ENCODE assay signal across 27 cellular contexts in genomic region chr17:16187642-16188041, GRCh38.
"Had no signal": no experiment of that assay in that cellular context is flagged by ENCODE, and none has a peak within 500 bp of the region (broad histone marks: within the 10 kb centered on the region; RNA-seq: fewer than 3 reads in every experiment).

No MANE protein-coding gene starts in this region.

- H3K4me3 Mint-ChIP-seq: activated B cell treated with CpG ODN at 0.5 μM for 24 hours; activated CD4-positive, alpha-beta memory T cell treated with anti-CD3 and anti-CD28 coated beads, Interleukin-2, amount 10 ng/mL, durations not matched to agents 7 days and 5 days; activated naive CD4-positive, alpha-beta T cell treated with anti-CD3 and anti-CD28 coated beads for 36 hours; activated naive CD4-positive, alpha-beta T cell treated with anti-CD3 and anti-CD28 coated beads, Interleukin-2, amount 50 U/mL, for 24 hours; activated naive CD8-positive, alpha-beta T cell treated with anti-CD3 and anti-CD28 coated beads for 36 hours; activated naive CD8-positive, alpha-beta T cell treated with anti-CD3 and anti-CD28 coated beads, Interleukin-2, amount 50 U/mL, for 24 hours; activated T-cell treated with anti-CD3 and anti-CD28 coated beads, Interleukin-2, amount 50 U/mL, for 4 hours; T-helper 1 cell treated with Interleukin-12 subunit alpha and Interleukin-12 subunit beta and Interleukin-4 antibody, amounts not matched to agents 30 μg/mL and 1 μg/mL, for 36 hours; T-helper 2 cell treated with Interferon-gamma antibody and Interleukin-4, amounts not matched to agents 5 μg/mL and 100 μg/mL, for 36 hours had no signal

- H3K27me3 Mint-ChIP-seq: activated B cell treated with CpG ODN at 0.5 μM for 24 hours; activated CD4-positive, alpha-beta memory T cell treated with anti-CD3 and anti-CD28 coated beads, Interleukin-2, amount 10 ng/mL, durations not matched to agents 7 days and 5 days; activated naive CD4-positive, alpha-beta T cell treated with anti-CD3 and anti-CD28 coated beads, Interleukin-2, amount 50 U/mL, for 24 hours; activated naive CD8-positive, alpha-beta T cell treated with anti-CD3 and anti-CD28 coated beads for 36 hours; activated naive CD8-positive, alpha-beta T cell treated with anti-CD3 and anti-CD28 coated beads, Interleukin-2, amount 50 U/mL, for 24 hours had no signal

- ATAC-seq: activated CD4-positive, CD25-positive, alpha-beta regulatory T cell treated with anti-CD3 and anti-CD28 coated beads, Interleukin-2, amount 50 U/mL, for 24 hours; activated naive CD8-positive, alpha-beta T cell treated with anti-CD3 and anti-CD28 coated beads, Interleukin-2, amount 50 U/mL, for 24 hours; activated T-cell treated with anti-CD3 and anti-CD28 coated beads, Interleukin-2, amount 50 U/mL, for 4 hours; body of pancreas; gastroesophageal sphincter; heart right ventricle had no signal

- H3K27ac Mint-ChIP-seq: activated B cell treated with CpG ODN at 0.5 μM for 24 hours; activated CD4-positive, alpha-beta memory T cell treated with anti-CD3 and anti-CD28 coated beads, Interleukin-2, amount 10 ng/mL, durations not matched to agents 7 days and 5 days; activated naive CD4-positive, alpha-beta T cell treated with anti-CD3 and anti-CD28 coated beads for 36 hours; activated naive CD4-positive, alpha-beta T cell treated with anti-CD3 and anti-CD28 coated beads, Interleukin-2, amount 50 U/mL, for 24 hours; activated naive CD8-positive, alpha-beta T cell treated with anti-CD3 and anti-CD28 coated beads for 36 hours; activated naive CD8-positive, alpha-beta T cell treated with anti-CD3 and anti-CD28 coated beads, Interleukin-2, amount 50 U/mL, for 24 hours; activated T-helper 2 cell treated with anti-CD3 and anti-CD28 coated beads, Interferon-gamma antibody, Interleukin-2, Interleukin-4, amounts not matched to agents 10 μg/mL and 5 μg/mL and 100 μg/mL, durations not matched to agents 14 hours and 24 hours and 36 hours; T-helper 1 cell treated with Interleukin-12 subunit alpha and Interleukin-12 subunit beta and Interleukin-4 antibody, amounts not matched to agents 30 μg/mL and 1 μg/mL, for 36 hours; T-helper 2 cell treated with Interferon-gamma antibody and Interleukin-4, amounts not matched to agents 5 μg/mL and 100 μg/mL, for 36 hours had no signal

- H3K9me3 Mint-ChIP-seq: activated B cell treated with CpG ODN at 0.5 μM for 24 hours; activated CD4-positive, alpha-beta memory T cell treated with anti-CD3 and anti-CD28 coated beads, Interleukin-2, amount 10 ng/mL, durations not matched to agents 7 days and 5 days; activated naive CD4-positive, alpha-beta T cell treated with anti-CD3 and anti-CD28 coated beads for 36 hours; activated naive CD4-positive, alpha-beta T cell treated with anti-CD3 and anti-CD28 coated beads, Interleukin-2, amount 50 U/mL, for 24 hours; activated naive CD8-positive, alpha-beta T cell treated with anti-CD3 and anti-CD28 coated beads for 36 hours; activated naive CD8-positive, alpha-beta T cell treated with anti-CD3 and anti-CD28 coated beads, Interleukin-2, amount 50 U/mL, for 24 hours; activated T-cell treated with anti-CD3 and anti-CD28 coated beads, Interleukin-2, amount 50 U/mL, for 4 hours; activated T-helper 2 cell treated with anti-CD3 and anti-CD28 coated beads, Interferon-gamma antibody, Interleukin-2, Interleukin-4, amounts not matched to agents 10 μg/mL and 5 μg/mL and 100 μg/mL, durations not matched to agents 14 hours and 24 hours and 36 hours; T-helper 1 cell treated with Interleukin-12 subunit alpha and Interleukin-12 subunit beta and Interleukin-4 antibody, amounts not matched to agents 30 μg/mL and 1 μg/mL, for 36 hours; T-helper 2 cell treated with Interferon-gamma antibody and Interleukin-4, amounts not matched to agents 5 μg/mL and 100 μg/mL, for 36 hours had no signal

- DNase-seq: activated B cell treated with CpG ODN at 0.5 μM for 24 hours; activated CD4-positive, alpha-beta memory T cell treated with anti-CD3 and anti-CD28 coated beads, Interleukin-2, amount 10 ng/mL, durations not matched to agents 7 days and 5 days; activated CD4-positive, alpha-beta T cell treated with anti-CD3 and anti-CD28 coated beads for 48 hours; activated effector memory CD4-positive, alpha-beta T cell treated with anti-CD3 and anti-CD28 coated beads, Interleukin-2, amount 50 U/mL, for 16 hours; activated naive CD4-positive, alpha-beta T cell treated with anti-CD3 and anti-CD28 coated beads for 36 hours; activated naive CD8-positive, alpha-beta T cell treated with anti-CD3 and anti-CD28 coated beads for 36 hours; activated naive CD8-positive, alpha-beta T cell treated with anti-CD3 and anti-CD28 coated beads, Interleukin-2, amount 50 U/mL, for 24 hours; activated T-cell treated with anti-CD3 and anti-CD28 coated beads, Interleukin-2, amount 50 U/mL, for 4 hours; adrenal gland; amygdala; aorta; body of pancreas; caudate nucleus; cortex of kidney; dermis blood vessel endothelial cell; effector CD4-positive, alpha-beta T cell; esophagus squamous epithelium; foreskin melanocyte; heart right ventricle; T1000; WERI-Rb-1 had no signal
